Comparison of ENCODE assay signal across 10 cellular contexts in the genomic region with DNA sequence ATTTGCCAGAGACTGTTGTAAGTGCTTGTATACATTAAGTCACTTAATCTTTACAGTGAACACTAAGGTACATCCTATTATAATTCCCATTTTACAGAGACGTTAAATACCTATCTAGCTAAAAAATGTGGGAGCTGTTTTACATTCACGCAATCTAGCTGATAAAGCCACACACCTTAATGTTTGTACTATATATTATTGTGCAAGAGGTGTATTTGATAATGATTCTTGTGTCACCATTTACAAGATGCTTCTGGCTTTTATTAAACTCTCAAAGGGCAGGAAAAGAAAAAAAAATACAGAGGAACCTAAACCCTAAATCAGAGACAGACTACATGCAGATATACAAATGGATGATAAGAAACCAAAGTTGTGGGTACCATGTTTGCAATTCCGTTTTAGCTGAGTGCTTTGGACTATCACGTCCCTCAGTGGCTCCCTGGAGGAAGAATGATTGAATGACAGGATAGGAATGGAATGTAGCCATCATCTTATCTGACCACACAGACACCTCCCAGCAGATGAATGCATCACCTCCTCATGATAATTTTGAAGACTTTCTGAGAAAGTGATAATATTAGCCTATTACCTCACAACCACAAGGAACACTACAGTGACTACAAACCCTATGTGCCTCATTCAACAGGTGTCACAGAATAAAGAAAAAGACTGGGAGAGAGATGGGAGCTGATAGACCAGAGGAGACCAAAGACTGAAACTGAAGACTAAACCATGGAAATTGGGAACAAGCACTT.
DNase-seq lines count a peak whose midpoint lies in the region; ATAC-seq and TF ChIP-seq lines count a peak whose summit lies in the region.
"Had no signal": no experiment of that assay in that cellular context is flagged by ENCODE, and none has a peak within 500 bp of the region (broad histone marks: within the 10 kb centered on the region; RNA-seq: fewer than 3 reads in every experiment).

No MANE protein-coding gene starts in this region.

- H3K4me2 ChIP-seq in fibroblast of lung (ENCODE audit: extremely low read depth, insufficient read depth, low read length) = peak overlapping the region; percentile 95

- DNase-seq in HCEC 1CT (peak; percentile 42), RWPE2 (ENCODE audit: low spot score) (no peak), fibroblast of lung (ENCODE audit: low read depth in 2 of 2) (peak in 1 of 2 donors; percentile 76), renal cortical epithelial cell (ENCODE audit: low read depth) (peak; percentile 88), NCI-H128 (lab: John Stamatoyannopoulos, UW; ENCODE audit: unreplicated experiment) (no peak), NCI-H146 (lab: John Stamatoyannopoulos, UW) (no peak), GDM1 (lab: John Stamatoyannopoulos, UW) (no peak)
- DNase-seq: activated CD4-positive, alpha-beta T cell treated with anti-CD3 and anti-CD28 coated beads, Interleukin-2, amount 50 U/mL, for 1 hour had no signal

- H3K4me1 ChIP-seq in RWPE2 (ENCODE audit: insufficient read depth, poor library complexity, severe bottlenecking) (peaks cover 21% of the 10 kb centered on the region), fibroblast of lung (ENCODE audit: control insufficient read depth, extremely low read depth, insufficient read depth, low read length) (peaks cover 8% of the 10 kb centered on the region)

- no peaks in the 10 kb centered on the region for H4K20me1 ChIP-seq in fibroblast of lung (ENCODE audit: control insufficient read depth, extremely low read depth, insufficient read depth, low read length)

- TF ChIP-seq CTCF in RWPE2 (IDR thresholded peaks at IDR 0.05; ENCODE audit: poor library complexity, severe bottlenecking) = no peak
- no peak for TF ChIP-seq CTCF in fibroblast of lung (conservative IDR thresholded peaks at IDR 0.05 in 1 of 2, IDR thresholded peaks at IDR 0.05 in 1 of 2; ENCODE audit: low read depth in 1 of 2, low read length in 2 of 2)

- H3K27ac ChIP-seq in RWPE2 (ENCODE audit: poor library complexity, severe bottlenecking) = peak overlapping the region; percentile 69
- H3K27ac ChIP-seq in fibroblast of lung (ENCODE audit: insufficient read depth, low read length) = no peak overlapping the region

- H3K36me3 ChIP-seq in RWPE2 (ENCODE audit: low read depth) (no peaks in the 10 kb centered on the region), fibroblast of lung (ENCODE audit: control insufficient read depth, insufficient read depth, low read length) (no peaks in the 10 kb centered on the region)
- H3K36me3 ChIP-seq: spleen had no signal

- no peak overlapping the region for H2AFZ ChIP-seq in fibroblast of lung (ENCODE audit: low read length)

- ATAC-seq in RWPE2 (ENCODE audit: low read depth) (peak; percentile 51), HG02623 (IDR thresholded peaks at IDR 0.05; ENCODE audit: unreplicated experiment) (no peak)

- H3K9me3 ChIP-seq in RWPE2 (ENCODE audit: severe bottlenecking) (no peaks in the 10 kb centered on the region), fibroblast of lung (ENCODE audit: control insufficient read depth, insufficient read depth, low read depth, low read length) (no peaks in the 10 kb centered on the region)
- H3K9me3 ChIP-seq: spleen had no signal

- no peak overlapping the region for H3K9ac ChIP-seq in fibroblast of lung (ENCODE audit: insufficient read depth, low read length)

- peak overlapping the region; percentile 35 for H3K4me3 ChIP-seq in RWPE2 (ENCODE audit: severe bottlenecking)
- peak overlapping the region in 3 of 4 experiments; percentile 58 to 87 (median 75) for H3K4me3 ChIP-seq in fibroblast of lung (replicated peaks in 1 of 4; ENCODE audit: control extremely low read depth in 1 of 4, insufficient read depth in 1 of 4, low read depth in 3 of 4, low read length in 4 of 4)

- H3K27me3 ChIP-seq in RWPE2 (ENCODE audit: insufficient read depth, poor library complexity, severe bottlenecking) = no peaks in the 10 kb centered on the region
- no peaks in the 10 kb centered on the region for H3K27me3 ChIP-seq in fibroblast of lung (ENCODE audit: control insufficient read depth, insufficient read depth, low read length)
- H3K27me3 ChIP-seq: spleen had no signal

- no peaks in the 10 kb centered on the region for H3K79me2 ChIP-seq in fibroblast of lung (ENCODE audit: control insufficient read depth, insufficient read depth, low read length)

Comparison
In these comparisons a context has a peak if more than half of its experiments do, and no peak if none do; other contexts are left out.
1. DNase-seq: peak in HCEC 1CT (single experiment) and renal cortical epithelial cell (single experiment); none in RWPE2 (single experiment), NCI-H128 (single experiment), NCI-H146 (single experiment) and GDM1 (single experiment).